Comparison of ENCODE assay signal across 7 cellular contexts in genomic region chr5:138438724-138439536, GRCh38. TPM values are rescaled to one million over a fixed set of nuclear protein-coding genes. Genes with fewer than 3 reads are reported as not detected.
DNase-seq lines count a peak whose midpoint lies in the region; ATAC-seq, FAIRE-seq and TF ChIP-seq lines count a peak whose summit lies in the region.

REEP2 (plus strand) TSS chr5:138439057; CDS start chr5:138439209, 152 bp downstream.

- H3K9me3 Mint-ChIP-seq in naive thymus-derived CD4-positive, alpha-beta T cell: no peaks in the 10 kb centered on the region

- H3K4me1 Mint-ChIP-seq in naive thymus-derived CD4-positive, alpha-beta T cell: peaks cover 12 to 24% (median 14%) of the 10 kb centered on the region in 7 donors

- no peaks in the 10 kb centered on the region for H3K27me3 ChIP-seq in esophagus squamous epithelium
- H3K27me3 ChIP-seq in naive thymus-derived CD4-positive, alpha-beta T cell (ENCODE audit: control insufficient read depth in 2 of 2, insufficient read depth in 2 of 2, low read length in 2 of 2): no peaks in the 10 kb centered on the region
- no peaks in the 10 kb centered on the region for H3K27me3 ChIP-seq in subcutaneous abdominal adipose tissue (ENCODE audit: control insufficient read depth in 5 of 5, insufficient read depth in 4 of 5, low read length in 5 of 5)

- no peak for TF ChIP-seq POLR2A in esophagus squamous epithelium (IDR thresholded peaks at IDR 0.05)

- no peaks in the 10 kb centered on the region for H3K9me3 ChIP-seq in esophagus squamous epithelium
- no peaks in the 10 kb centered on the region for H3K9me3 ChIP-seq in naive thymus-derived CD4-positive, alpha-beta T cell (ENCODE audit: control insufficient read depth in 2 of 3, low read length in 3 of 3)
- H3K9me3 ChIP-seq in subcutaneous abdominal adipose tissue (ENCODE audit: control insufficient read depth in 5 of 5, low read length in 5 of 5): no peaks in the 10 kb centered on the region

- CTCF ChIA-PET in naive thymus-derived CD4-positive, alpha-beta T cell (lab: Charles Lee): interaction anchor here (1.2 to 1.4 kb wide), 2 partner anchors 9 to 86 kb away, joined by 3 to 5 read pairs; partner anchors contain the start of gene KDM3B

- H3K27me3 Mint-ChIP-seq in naive thymus-derived CD4-positive, alpha-beta T cell: peaks cover 0 to 11% (median 5%) of the 10 kb centered on the region in 5 donors

- H3K4me1 ChIP-seq in esophagus squamous epithelium: peaks cover 9 to 22% (median 14%) of the 10 kb centered on the region in 3 donors
- H3K4me1 ChIP-seq in naive thymus-derived CD4-positive, alpha-beta T cell (ENCODE audit: control insufficient read depth in 2 of 2, insufficient read depth in 2 of 2, low read length in 2 of 2): peaks cover 3 to 11% of the 10 kb centered on the region in 2 donors
- H3K4me1 ChIP-seq in subcutaneous abdominal adipose tissue (ENCODE audit: control insufficient read depth in 5 of 5, insufficient read depth in 5 of 5, low read length in 5 of 5): peaks cover 7 to 57% (median 46%) of the 10 kb centered on the region in 5 donors

- intact Hi-C loops in esophagus squamous epithelium (cut with DNase I): no loop called here
- intact Hi-C loops in naive thymus-derived CD4-positive, alpha-beta T cell (cut with micrococcal nuclease): loop anchor here (1.0 to 5.0 kb wide), 2 partner anchors 25 to 73 kb away; no protein-coding TSS in a partner anchor

- H3K4me3 ChIP-seq in esophagus squamous epithelium (peak within 1 kb of the TSS; percentile 27 to 67 (median 45)), subcutaneous abdominal adipose tissue (ENCODE audit: low read depth in 1 of 5, low read length in 5 of 5) (peak within 1 kb of the TSS; percentile 53 to 67 (median 60))
- peak within 1 kb of the TSS; percentile 60 for H3K4me3 ChIP-seq in naive thymus-derived CD4-positive, alpha-beta T cell (ENCODE audit: low read length)

- peak; percentile 63 for ATAC-seq in HG03045 (IDR thresholded peaks at IDR 0.05; ENCODE audit: unreplicated experiment)
- peak; percentile 89 for ATAC-seq in naive thymus-derived CD4-positive, alpha-beta T cell

- H3K36me3 ChIP-seq in esophagus squamous epithelium: peaks cover 0 to 35% (median 22%) of the 10 kb centered on the region in 3 donors
- peaks cover 10 to 25% (median 12%) of the 10 kb centered on the region in 3 experiments for H3K36me3 ChIP-seq in naive thymus-derived CD4-positive, alpha-beta T cell (ENCODE audit: control insufficient read depth in 2 of 3, insufficient read depth in 3 of 3, low read length in 3 of 3)
- peaks cover 4 to 24% (median 17%) of the 10 kb centered on the region in 5 donors for H3K36me3 ChIP-seq in subcutaneous abdominal adipose tissue (ENCODE audit: control insufficient read depth in 5 of 5, insufficient read depth in 5 of 5, low read length in 5 of 5)

- WGBS in esophagus squamous epithelium, 2 donors: 5 to 8% methylated on average over 4 to 7 of the region's 68 CpGs

- peak within 1 kb of the TSS in 6 of 9 donors; percentile 17 to 86 (median 65) for H3K27ac Mint-ChIP-seq in naive thymus-derived CD4-positive, alpha-beta T cell

- peak within 1 kb of the TSS in 4 of 5 donors; percentile 18 to 66 (median 44) for H3K9ac ChIP-seq in subcutaneous abdominal adipose tissue (ENCODE audit: low read length in 5 of 5)

- peak in 2 of 6 experiments; percentile 9 to 11 for TF ChIP-seq CTCF in esophagus squamous epithelium (IDR thresholded peaks at IDR 0.05)

- peak; percentile 60 for DNase-seq in GM18507 (ENCODE audit: extremely low spot score, insufficient read length, low read depth)
- peak; percentile 84 for DNase-seq in NCI-H748 (lab: John Stamatoyannopoulos, UW; ENCODE audit: unreplicated experiment)
- peak; percentile 67 for DNase-seq in activated T-cell treated with anti-CD3 and anti-CD28 coated beads, Interleukin-2, amount 50 U/mL, for 1 hour
- no peak for DNase-seq in esophagus squamous epithelium (lab: John Stamatoyannopoulos, UW)
- peak in 8 of 9 donors; percentile 28 to 84 (median 43) for DNase-seq in naive thymus-derived CD4-positive, alpha-beta T cell

- POLR2A ChIA-PET in naive thymus-derived CD4-positive, alpha-beta T cell (lab: Charles Lee): interaction anchor here (1.0 kb wide), 1 partner anchor 70 kb away, joined by 3 read pairs; no protein-coding TSS in a partner anchor

- peak; percentile 75 for FAIRE-seq in GM18507 (lab: Jason Lieb, UNC)

- peak within 1 kb of the TSS; percentile 57 to 89 (median 83) for H3K4me3 Mint-ChIP-seq in naive thymus-derived CD4-positive, alpha-beta T cell

- peaks cover 0 to 24% (median 13%) of the 10 kb centered on the region in 5 donors for H3K36me3 Mint-ChIP-seq in naive thymus-derived CD4-positive, alpha-beta T cell

- H3K27ac ChIP-seq in esophagus squamous epithelium (peak within 1 kb of the TSS in 3 of 4 donors; percentile 6 to 53 (median 52)), subcutaneous abdominal adipose tissue (ENCODE audit: low read depth, low read length) (no peak within 1 kb of the TSS)
- no peak within 1 kb of the TSS for H3K27ac ChIP-seq in naive thymus-derived CD4-positive, alpha-beta T cell (ENCODE audit: low read depth, low read length)

RNA-seq across cellular contexts. Expression of gene REEP2, which starts in this region (rescaled TPM):
- 1 to 10 TPM in 1 of 4 donors, under 1 TPM in 3; 0.11 to 3.8 (median 0.20) TPM for total RNA-seq in esophagus squamous epithelium
- total RNA-seq in naive thymus-derived CD4-positive, alpha-beta T cell: 1 to 10 TPM in 1 of 5 experiments, under 1 TPM in 1, not detected in 3; 0.94 to 1.2 TPM
- not detected for polyA plus RNA-seq in naive thymus-derived CD4-positive, alpha-beta T cell

Comparison
In these comparisons a context has a peak if more than half of its experiments do, and no peak if none do; other contexts are left out.
1. H3K27ac ChIP-seq: peak in esophagus squamous epithelium (3 of 4); none in naive thymus-derived CD4-positive, alpha-beta T cell (single experiment) and subcutaneous abdominal adipose tissue (single experiment).
2. Peak in every context shown above with its lines, with median percentiles within 50 percentile points of each other: H3K4me3 ChIP-seq.